ENCODE assay signal across 11 cellular contexts in genomic region chr2:223549215-223549614, GRCh38. TPM values are rescaled to one million over a fixed set of nuclear protein-coding genes. Genes with fewer than 3 reads are reported as not detected.
DNase-seq lines count a peak whose midpoint lies in the region; ATAC-seq and TF ChIP-seq lines count a peak whose summit lies in the region.
"Had no signal": no experiment of that assay in that cellular context is flagged by ENCODE, and none has a peak within 500 bp of the region (broad histone marks: within the 10 kb centered on the region; RNA-seq: fewer than 3 reads in every experiment).

No MANE protein-coding gene starts in this region.

- TF ChIP-seq CTCF in fibroblast of lung (conservative IDR thresholded peaks at IDR 0.05 in 1 of 2, IDR thresholded peaks at IDR 0.05 in 1 of 2; ENCODE audit: low read depth in 1 of 2, low read length in 2 of 2) = no peak
- TF ChIP-seq CTCF in tibial artery (IDR thresholded peaks at IDR 0.05) = no peak
- no peak for TF ChIP-seq CTCF in GM13976 (IDR thresholded peaks at IDR 0.05; ENCODE audit: borderline replicate concordance, control extremely low read depth, extremely low read depth, insufficient read depth, missing control alignments)

- in situ Hi-C loops in GM13976 (cut with MboI; ENCODE audit: low sequenced_read_pairs, unreplicated experiment) = no loop called here

- H3K79me2 ChIP-seq in fibroblast of lung (ENCODE audit: control insufficient read depth, insufficient read depth, low read length) = no peaks in the 10 kb centered on the region

- intact Hi-C loops in tibial artery (cut with DNase I; ENCODE audit: low total_unique reads) = no loop called here

- no peak for ATAC-seq in GM21786 (IDR thresholded peaks at IDR 0.05; ENCODE audit: unreplicated experiment)
- ATAC-seq: activated CD8-positive, alpha-beta T cell treated with anti-CD3 and anti-CD28 coated beads, Interleukin-2, amount 10 ng/mL, durations not matched to agents 7 days and 5 days had no signal

- H3K27ac ChIP-seq in fibroblast of lung (ENCODE audit: insufficient read depth, low read length) = no peak overlapping the region
- H3K27ac ChIP-seq in tibial artery = no peak overlapping the region
- H3K27ac ChIP-seq: 22Rv1 had no signal

- no peak overlapping the region for H3K4me3 ChIP-seq in fibroblast of lung (replicated peaks in 1 of 4; ENCODE audit: control extremely low read depth in 1 of 4, insufficient read depth in 1 of 4, low read depth in 3 of 4, low read length in 4 of 4)
- H3K4me3 ChIP-seq in tibial artery = no peak overlapping the region

- H4K20me1 ChIP-seq in fibroblast of lung (ENCODE audit: control insufficient read depth, extremely low read depth, insufficient read depth, low read length) = no peaks in the 10 kb centered on the region

- DNase-seq in DMS153 (lab: John Stamatoyannopoulos, UW) (peak; percentile 20), DMS153 treated with DMSO at 0.1 percent for 48 hours (lab: John Stamatoyannopoulos, UW; ENCODE audit: unreplicated experiment) (no peak), RPMI7951 (ENCODE audit: low read depth) (peak; percentile 100), fibroblast of lung (ENCODE audit: low read depth in 2 of 2) (peak; percentile 95 to 99), smooth muscle cell of the brain vasculature (ENCODE audit: low read depth, low spot score) (peak; percentile 46), tibial artery (no peak), GM13976 (ENCODE audit: low spot score) (no peak)
- DNase-seq: activated CD8-positive, alpha-beta T cell treated with anti-CD3 and anti-CD28 coated beads, Interleukin-2, amount 10 ng/mL, durations not matched to agents 7 days and 5 days; NCI-H526 had no signal

- H3K4me1 ChIP-seq in fibroblast of lung (ENCODE audit: control insufficient read depth, extremely low read depth, insufficient read depth, low read length) = peaks cover 5% of the 10 kb centered on the region
- H3K4me1 ChIP-seq in tibial artery = no peaks in the 10 kb centered on the region

- no peak overlapping the region for H3K4me2 ChIP-seq in fibroblast of lung (ENCODE audit: extremely low read depth, insufficient read depth, low read length)

- H2AFZ ChIP-seq in fibroblast of lung (ENCODE audit: low read length) = no peak overlapping the region

- no peaks in the 10 kb centered on the region for H3K36me3 ChIP-seq in fibroblast of lung (ENCODE audit: control insufficient read depth, insufficient read depth, low read length)
- H3K36me3 ChIP-seq in tibial artery = no peaks in the 10 kb centered on the region

- H3K9ac ChIP-seq in fibroblast of lung (ENCODE audit: insufficient read depth, low read length) = no peak overlapping the region

- H3K27me3 ChIP-seq in fibroblast of lung (ENCODE audit: control insufficient read depth, insufficient read depth, low read length) (no peaks in the 10 kb centered on the region), tibial artery (no peaks in the 10 kb centered on the region)

- H3K9me3 ChIP-seq in fibroblast of lung (ENCODE audit: control insufficient read depth, insufficient read depth, low read depth, low read length) = no peaks in the 10 kb centered on the region
- no peaks in the 10 kb centered on the region for H3K9me3 ChIP-seq in tibial artery

RNA-seq across cellular contexts. Expression of gene SCG2, which starts 52.9 kb away (rescaled TPM):
- total RNA-seq in RPMI7951 (2014; rRNA removed; shearing (Covaris generic)) = 57.7 and 79.7 TPM in 2 replicates
- total RNA-seq in fibroblast of lung = 0.66 and 2.1 TPM in 2 replicates
- 1.4 and 2.9 TPM in 2 replicates for polyA plus RNA-seq in fibroblast of lung
- polyA plus RNA-seq in fibroblast of lung (2012) = 1.2 and 1.8 TPM in 2 replicates
- not detected in 2 replicates for polyA minus RNA-seq in fibroblast of lung (ENCODE audit: low replicate concordance)
- total RNA-seq: activated CD8-positive, alpha-beta T cell treated with anti-CD3 and anti-CD28 coated beads, Interleukin-2, amount 10 ng/mL, durations not matched to agents 7 days and 5 days had no signal

Comparison
In these comparisons a context has a peak if more than half of its experiments do, and no peak if none do; other contexts are left out.
1. DNase-seq: peak in DMS153 (single experiment), RPMI7951 (single experiment), fibroblast of lung (2 of 2) and smooth muscle cell of the brain vasculature (single experiment); none in DMS153 treated with DMSO at 0.1 percent for 48 hours (single experiment), tibial artery (0 of 2) and GM13976 (single experiment).
2. RNA of gene SCG2, which starts 52.9 kb away (total RNA-seq): 57.7 to 79.7 TPM in RPMI7951; 0.66 to 2.1 TPM in fibroblast of lung; every median in the first group is over 10 times any median in the second.